ENCODE assay signal across 27 cellular contexts in the genomic region with DNA sequence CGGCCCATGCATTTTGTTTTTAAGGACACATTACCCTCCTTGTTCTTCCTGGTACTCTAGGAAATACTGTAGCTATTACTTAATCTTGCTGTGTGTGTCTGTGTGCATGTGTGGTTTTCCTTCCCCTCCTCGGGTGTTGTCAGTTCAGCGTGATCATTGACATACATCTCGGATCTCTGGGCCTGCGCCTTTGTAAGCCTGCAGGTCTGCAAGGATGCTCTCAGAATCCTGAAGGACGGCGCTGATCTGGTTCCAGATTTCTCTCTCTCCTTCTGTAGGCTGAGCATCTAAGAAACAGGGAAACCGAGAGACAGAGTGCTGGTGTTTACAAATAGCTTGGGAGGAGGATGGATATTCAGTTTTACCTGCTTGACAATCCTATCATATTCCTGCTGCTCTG.
DNase-seq lines count a peak whose midpoint lies in the region; ATAC-seq lines count a peak whose summit lies in the region.
"Had no signal": no experiment of that assay in that cellular context is flagged by ENCODE, and none has a peak within 500 bp of the region (broad histone marks: within the 10 kb centered on the region; RNA-seq: fewer than 3 reads in every experiment).

No MANE protein-coding gene starts in this region.

- H3K4me1 Mint-ChIP-seq in activated naive CD8-positive, alpha-beta T cell treated with anti-CD3 and anti-CD28 coated beads, Interleukin-2, amount 10 ng/mL, durations not matched to agents 7 days and 5 days = no peaks in the 10 kb centered on the region
- no peaks in the 10 kb centered on the region for H3K4me1 Mint-ChIP-seq in activated naive CD8-positive, alpha-beta T cell treated with anti-CD3 and anti-CD28 coated beads, Interleukin-2, amount 50 U/mL, for 24 hours
- peaks cover 24 to 42% of the 10 kb centered on the region in 2 donors for H3K4me1 Mint-ChIP-seq in immature natural killer cell
- H3K4me1 Mint-ChIP-seq: B cell; CD14-positive monocyte; CD4-positive, alpha-beta memory T cell; CD4-positive, CD25-positive, alpha-beta regulatory T cell; CD8-positive, alpha-beta memory T cell had no signal

- peak overlapping the region; percentile 11 for H3K27ac Mint-ChIP-seq in activated naive CD8-positive, alpha-beta T cell treated with anti-CD3 and anti-CD28 coated beads, Interleukin-2, amount 10 ng/mL, durations not matched to agents 7 days and 5 days
- H3K27ac Mint-ChIP-seq in activated naive CD8-positive, alpha-beta T cell treated with anti-CD3 and anti-CD28 coated beads, Interleukin-2, amount 50 U/mL, for 24 hours = no peak overlapping the region
- H3K27ac Mint-ChIP-seq in immature natural killer cell = peak overlapping the region in 4 of 6 donors; percentile 9 to 34 (median 12)
- H3K27ac Mint-ChIP-seq: B cell; CD4-positive, alpha-beta memory T cell; CD4-positive, alpha-beta T cell; CD4-positive, CD25-positive, alpha-beta regulatory T cell; CD8-positive, alpha-beta memory T cell; CD8-positive, alpha-beta T cell had no signal

- no peak for DNase-seq in activated naive CD8-positive, alpha-beta T cell treated with anti-CD3 and anti-CD28 coated beads, Interleukin-2, amount 10 ng/mL, durations not matched to agents 7 days and 5 days
- DNase-seq in activated naive CD8-positive, alpha-beta T cell treated with anti-CD3 and anti-CD28 coated beads, Interleukin-2, amount 50 U/mL, for 24 hours = no peak
- DNase-seq in immature natural killer cell = no peak
- DNase-seq: 8988T; ACHN; AML-193; BE2C; C1 segment of cervical spinal cord; Caco-2; Calu3; CD4-positive, alpha-beta memory T cell; CD4-positive, alpha-beta T cell; CD4-positive, CD25-positive, alpha-beta regulatory T cell; CD8-positive, alpha-beta memory T cell; CD8-positive, alpha-beta T cell; COR-L47; DMS 273 treated with DMSO at 0.1 percent for 48 hours; DMS153; DMS53; DMS79; DMS79 treated with DMSO at 0.1 percent for 48 hours; DND-41; EL had no signal

- H3K4me3 Mint-ChIP-seq in activated naive CD8-positive, alpha-beta T cell treated with anti-CD3 and anti-CD28 coated beads, Interleukin-2, amount 10 ng/mL, durations not matched to agents 7 days and 5 days = no peak overlapping the region
- H3K4me3 Mint-ChIP-seq in activated naive CD8-positive, alpha-beta T cell treated with anti-CD3 and anti-CD28 coated beads, Interleukin-2, amount 50 U/mL, for 24 hours = no peak overlapping the region
- no peak overlapping the region for H3K4me3 Mint-ChIP-seq in immature natural killer cell
- H3K4me3 Mint-ChIP-seq: B cell; CD14-positive monocyte; CD4-positive, alpha-beta memory T cell; CD4-positive, alpha-beta T cell; CD4-positive, CD25-positive, alpha-beta regulatory T cell; CD8-positive, alpha-beta memory T cell; CD8-positive, alpha-beta T cell had no signal

- no peaks in the 10 kb centered on the region for H3K9me3 Mint-ChIP-seq in activated naive CD8-positive, alpha-beta T cell treated with anti-CD3 and anti-CD28 coated beads, Interleukin-2, amount 10 ng/mL, durations not matched to agents 7 days and 5 days
- H3K9me3 Mint-ChIP-seq in activated naive CD8-positive, alpha-beta T cell treated with anti-CD3 and anti-CD28 coated beads, Interleukin-2, amount 50 U/mL, for 24 hours = no peaks in the 10 kb centered on the region
- H3K9me3 Mint-ChIP-seq in immature natural killer cell = no peaks in the 10 kb centered on the region
- H3K9me3 Mint-ChIP-seq: CD14-positive monocyte; CD4-positive, alpha-beta T cell; CD4-positive, CD25-positive, alpha-beta regulatory T cell; CD8-positive, alpha-beta T cell had no signal

- POLR2A ChIA-PET in activated naive CD8-positive, alpha-beta T cell treated with anti-CD3 and anti-CD28 coated beads, Interleukin-2, amount 10 ng/mL, durations not matched to agents 7 days and 5 days (lab: Charles Lee) = no interaction called here

- no peak for ATAC-seq in activated naive CD8-positive, alpha-beta T cell treated with anti-CD3 and anti-CD28 coated beads, Interleukin-2, amount 10 ng/mL, durations not matched to agents 7 days and 5 days (ENCODE audit: low read depth)
- ATAC-seq in activated naive CD8-positive, alpha-beta T cell treated with anti-CD3 and anti-CD28 coated beads, Interleukin-2, amount 50 U/mL, for 24 hours = no peak
- ATAC-seq in activated CD4-positive, CD25-positive, alpha-beta regulatory T cell treated with anti-CD3 and anti-CD28 coated beads, Interleukin-2, amount 50 U/mL, for 24 hours = no peak
- ATAC-seq: A549; CD8-positive, alpha-beta T cell had no signal

- no peaks in the 10 kb centered on the region for H3K27me3 Mint-ChIP-seq in activated naive CD8-positive, alpha-beta T cell treated with anti-CD3 and anti-CD28 coated beads, Interleukin-2, amount 10 ng/mL, durations not matched to agents 7 days and 5 days
- H3K27me3 Mint-ChIP-seq in activated naive CD8-positive, alpha-beta T cell treated with anti-CD3 and anti-CD28 coated beads, Interleukin-2, amount 50 U/mL, for 24 hours = no peaks in the 10 kb centered on the region
- peaks cover 0 to 2% (median 0%) of the 10 kb centered on the region in 3 donors for H3K27me3 Mint-ChIP-seq in immature natural killer cell (ENCODE audit: low read depth in 3 of 3)
- H3K27me3 Mint-ChIP-seq: B cell; CD4-positive, alpha-beta memory T cell; CD4-positive, CD25-positive, alpha-beta regulatory T cell had no signal

- no peaks in the 10 kb centered on the region for H3K36me3 Mint-ChIP-seq in activated naive CD8-positive, alpha-beta T cell treated with anti-CD3 and anti-CD28 coated beads, Interleukin-2, amount 10 ng/mL, durations not matched to agents 7 days and 5 days
- peaks cover 2% of the 10 kb centered on the region for H3K36me3 Mint-ChIP-seq in activated naive CD8-positive, alpha-beta T cell treated with anti-CD3 and anti-CD28 coated beads, Interleukin-2, amount 50 U/mL, for 24 hours (ENCODE audit: low read depth)
- peaks cover 0 to 49% (median 26%) of the 10 kb centered on the region in 3 donors for H3K36me3 Mint-ChIP-seq in immature natural killer cell
- H3K36me3 Mint-ChIP-seq: CD4-positive, alpha-beta memory T cell; CD4-positive, CD25-positive, alpha-beta regulatory T cell had no signal
